In the genomic region with DNA sequence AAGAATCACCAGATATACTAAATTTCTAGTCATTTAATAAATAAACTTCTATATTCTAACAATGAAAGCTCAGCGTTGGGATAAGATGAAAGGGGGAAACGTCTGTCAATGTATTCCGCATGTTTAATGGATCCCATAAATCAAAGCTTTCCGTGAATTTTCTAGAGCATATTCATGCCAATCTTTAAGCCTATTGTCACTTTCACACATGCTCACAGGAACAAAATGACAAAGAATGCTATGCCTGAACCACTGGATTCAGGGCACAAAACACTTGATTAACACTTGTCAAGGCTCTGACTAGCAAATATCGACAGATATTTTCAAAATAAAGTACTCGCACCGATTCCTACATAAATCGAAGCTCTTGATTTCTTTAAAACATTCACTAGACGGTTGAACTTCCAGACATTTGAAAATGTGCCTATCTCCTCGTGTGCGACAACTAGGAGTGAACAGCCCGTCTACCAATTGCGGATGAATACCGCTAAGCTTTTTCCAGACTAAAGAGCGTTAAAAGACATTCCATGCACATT, we compare ENCODE assay signal across 8 cellular contexts. TPM values are rescaled to one million over a fixed set of nuclear protein-coding genes. Genes with fewer than 3 reads are reported as not detected.
DNase-seq lines count a peak whose midpoint lies in the region; ATAC-seq and TF ChIP-seq lines count a peak whose summit lies in the region.

No MANE protein-coding gene starts in this region.

- H3K9ac ChIP-seq in duodenal mucosa (ENCODE audit: low read depth in 1 of 2, low read length in 2 of 2), result peak overlapping the region; percentile 72 to 84

- H3K4me3 ChIP-seq in duodenal mucosa (ENCODE audit: low read depth in 1 of 2, low read length in 2 of 2), result peak overlapping the region; percentile 70 to 87

- no peaks in the 10 kb centered on the region for H3K9me3 Mint-ChIP-seq in neural crest cell

- H3K27me3 ChIP-seq in duodenal mucosa (ENCODE audit: control insufficient read depth in 1 of 2, insufficient read depth in 2 of 2, low read length in 2 of 2), result no peaks in the 10 kb centered on the region

- H3K27ac Mint-ChIP-seq in neural crest cell (ENCODE audit: unreplicated experiment), result peak overlapping the region; percentile 97

- H3K4me1 ChIP-seq in duodenal mucosa (ENCODE audit: control insufficient read depth in 1 of 2, insufficient read depth in 2 of 2, low read length in 2 of 2), result peaks cover 14 to 29% of the 10 kb centered on the region in 2 donors

- no peak overlapping the region for H3K27ac ChIP-seq in duodenal mucosa (ENCODE audit: low read depth, low read length)

- H3K9me3 ChIP-seq in duodenal mucosa (ENCODE audit: control insufficient read depth in 1 of 2, low read length in 2 of 2), result no peaks in the 10 kb centered on the region

- peaks cover 50% of the 10 kb centered on the region for H3K4me1 Mint-ChIP-seq in neural crest cell

- ATAC-seq in GM19467 (IDR thresholded peaks at IDR 0.05; ENCODE audit: unreplicated experiment), result no peak

- no peaks in the 10 kb centered on the region for H3K27me3 Mint-ChIP-seq in neural crest cell (ENCODE audit: low read depth)

- H3K36me3 ChIP-seq in duodenal mucosa (ENCODE audit: control insufficient read depth in 1 of 2, insufficient read depth in 2 of 2, low read length in 2 of 2), result no peaks in the 10 kb centered on the region

- H3K4me3 Mint-ChIP-seq in neural crest cell, result peak overlapping the region; percentile 99

- no peaks in the 10 kb centered on the region for H3K36me3 Mint-ChIP-seq in neural crest cell (ENCODE audit: low read depth)

- TF ChIP-seq CTCF in neural crest cell (conservative IDR thresholded peaks at IDR 0.05), result no peak

- DNase-seq in NCI-H510A treated with DMSO at 0.1 percent for 48 hours (lab: John Stamatoyannopoulos, UW) (peak; percentile 90), NCI-H510A (lab: John Stamatoyannopoulos, UW) (no peak), NCI-H82 treated with DMSO at 0.1 percent for 48 hours (lab: John Stamatoyannopoulos, UW; ENCODE audit: unreplicated experiment) (peak; percentile 77), neural crest cell (ENCODE audit: low read depth, low spot score) (no peak), cortex of kidney (lab: John Stamatoyannopoulos, UW) (no peak), foreskin melanocyte (no peak)

RNA-seq across cellular contexts. Expression of gene TLK1, which starts 1.8 kb away (rescaled TPM):
- 65.5 and 70.6 TPM in 2 replicates for total RNA-seq in neural crest cell

Comparison
In these comparisons a context has a peak if more than half of its experiments do, and no peak if none do; other contexts are left out.
1. DNase-seq: peak in NCI-H510A treated with DMSO at 0.1 percent for 48 hours (single experiment) and NCI-H82 treated with DMSO at 0.1 percent for 48 hours (single experiment); none in NCI-H510A (single experiment), neural crest cell (single experiment), cortex of kidney (single experiment) and foreskin melanocyte (single experiment).